ENCODE assay signal across 8 cellular contexts in the genomic region with DNA sequence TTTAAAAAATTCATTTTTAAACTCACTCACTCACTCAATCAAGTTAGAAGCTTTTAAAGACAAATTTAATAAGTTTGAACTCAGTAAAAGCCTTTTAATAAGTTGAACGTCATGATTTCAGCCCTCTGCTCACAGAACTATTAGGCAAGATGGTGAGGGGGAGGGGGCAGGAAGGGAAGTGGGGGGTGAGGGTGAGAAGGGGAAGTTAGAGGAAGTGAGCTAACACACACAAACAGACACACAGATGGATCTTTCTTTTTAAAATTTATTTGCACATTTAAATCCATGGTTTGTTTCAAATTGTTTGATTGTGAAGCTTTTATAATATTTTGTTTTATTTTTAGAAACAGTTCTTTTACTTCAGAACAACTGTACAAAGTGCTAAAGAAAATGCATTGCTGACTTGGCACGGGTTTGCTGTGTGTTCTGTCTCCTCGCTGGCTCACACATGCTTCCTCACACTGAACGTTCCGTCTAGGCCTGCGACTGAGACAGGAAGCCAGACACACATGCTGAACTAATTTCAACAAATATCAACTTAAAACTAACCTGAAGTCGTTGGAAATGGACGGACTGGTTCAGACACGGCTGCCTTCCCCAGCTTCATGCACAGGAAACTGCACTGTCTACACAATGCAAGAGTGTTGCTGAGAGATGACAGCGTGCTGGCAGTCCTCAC. TPM values are rescaled to one million over a fixed set of nuclear protein-coding genes. Genes with fewer than 3 reads are reported as not detected.
DNase-seq lines count a peak whose midpoint lies in the region; ATAC-seq, FAIRE-seq and TF ChIP-seq lines count a peak whose summit lies in the region.

No MANE protein-coding gene starts in this region.

- intact Hi-C loops in transverse colon (cut with DNase I; ENCODE audit: low total_unique reads), result no loop called here

- TF ChIP-seq CTCF in choroid plexus epithelial cell (conservative IDR thresholded peaks at IDR 0.05; ENCODE audit: low read depth, low read length) (no peak), mesothelial cell of epicardium (IDR thresholded peaks at IDR 0.05; ENCODE audit: unreplicated experiment) (no peak), transverse colon (IDR thresholded peaks at IDR 0.05) (no peak)

- no peaks in the 10 kb centered on the region for H3K27me3 ChIP-seq in transverse colon

- H3K27ac ChIP-seq in transverse colon, result peak overlapping the region; percentile 58 to 76 (median 68)

- ATAC-seq in HG02610 (IDR thresholded peaks at IDR 0.05; ENCODE audit: unreplicated experiment), result no peak

- TF ChIP-seq POLR2A in transverse colon (IDR thresholded peaks at IDR 0.05), result no peak

- DNase-seq in GM19239 (ENCODE audit: insufficient read length, low spot score), result no peak
- DNase-seq in T-helper 22 cell (ENCODE audit: low read depth), result peak; percentile 60
- peak; percentile 81 for DNase-seq in choroid plexus epithelial cell (ENCODE audit: low read depth)
- DNase-seq in mesothelial cell of epicardium (ENCODE audit: low spot score in 2 of 2, unreplicated experiment in 2 of 2), result no peak
- DNase-seq in transverse colon, result peak; percentile 44
- no peak for DNase-seq in NCI-H1436 treated with DMSO at 0.1 percent for 48 hours (lab: John Stamatoyannopoulos, UW)
- DNase-seq in NCI-H2171 (lab: John Stamatoyannopoulos, UW), result no peak

- peaks cover 18% of the 10 kb centered on the region for H3K27me3 Mint-ChIP-seq in mesothelial cell of epicardium (ENCODE audit: low read depth)

- H3K27ac Mint-ChIP-seq in mesothelial cell of epicardium, result peak overlapping the region; percentile 82

- no peak for TF ChIP-seq EP300 in transverse colon (IDR thresholded peaks at IDR 0.05; ENCODE audit: low read depth)

- H3K9me3 ChIP-seq in transverse colon, result no peaks in the 10 kb centered on the region

- no peak overlapping the region for H3K4me3 ChIP-seq in choroid plexus epithelial cell (ENCODE audit: low read depth, low read length)
- H3K4me3 ChIP-seq in transverse colon, result peak overlapping the region in 1 of 4 donors; percentile 3

- no peak overlapping the region for H3K4me3 Mint-ChIP-seq in mesothelial cell of epicardium

- H3K9me3 Mint-ChIP-seq in mesothelial cell of epicardium, result peaks cover 3% of the 10 kb centered on the region

- no peaks in the 10 kb centered on the region for H3K36me3 Mint-ChIP-seq in mesothelial cell of epicardium

- 30 to 34% methylated on average over 5 to 10 of the region's 10 CpGs for WGBS in transverse colon (ENCODE audit: low coverage in 1 of 2), 2 donors

- peak; percentile 69 for FAIRE-seq in GM19239 (lab: Jason Lieb, UNC)

- in situ Hi-C loops in transverse colon (cut with MboI; ENCODE audit: low pct_ligation_motif_present in 1 of 4, low pct_unique_long_range_greater_than_20kb in 1 of 4, low sequenced_read_pairs in 3 of 4), result no loop called here

- peaks cover 0 to 17% (median 6%) of the 10 kb centered on the region in 4 donors for H3K4me1 ChIP-seq in transverse colon

- H3K36me3 ChIP-seq in transverse colon, result no peaks in the 10 kb centered on the region

- H3K4me1 Mint-ChIP-seq in mesothelial cell of epicardium, result peaks cover 2% of the 10 kb centered on the region

RNA-seq across cellular contexts. Expression of a gene that starts 7.9 kb away (rescaled TPM):
- total RNA-seq in mesothelial cell of epicardium (not detected in 3 replicates), transverse colon (1 to 10 TPM in 2 of 4 donors, not detected in 2; 1.6 to 4.4 TPM)

Comparison
In these comparisons a context has a peak if more than half of its experiments do, and no peak if none do; other contexts are left out.
1. DNase-seq: peak in T-helper 22 cell (single experiment), choroid plexus epithelial cell (single experiment) and transverse colon (single experiment); none in GM19239 (single experiment), mesothelial cell of epicardium (0 of 2), NCI-H1436 treated with DMSO at 0.1 percent for 48 hours (single experiment) and NCI-H2171 (single experiment).